In the genomic region with DNA sequence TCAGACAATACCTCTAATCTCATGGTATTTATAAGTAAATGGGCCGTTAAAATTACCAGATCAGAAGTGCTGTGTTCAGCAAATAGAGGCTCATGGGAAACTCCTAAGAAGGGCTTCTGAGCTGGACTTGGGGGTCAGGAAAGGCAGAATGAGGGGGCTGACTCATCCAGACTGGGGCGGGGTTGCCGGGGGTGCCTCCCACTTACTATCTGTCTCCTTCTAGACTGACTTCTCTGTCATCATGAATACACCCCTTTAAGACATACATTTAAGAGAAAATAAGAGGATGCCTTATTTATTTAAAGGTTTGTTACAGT, we compare ENCODE assay signal across 1 cellular context.
TF ChIP-seq lines count a peak whose summit lies in the region.

No MANE protein-coding gene starts in this region.

TF ChIP-seq in SK-N-SH treated with all-trans-retinoic acid at 6 μM for 48 hours, 23 proteins besides CTCF, POLR2A, EP300 and RAD21 (continued from another document):
- TF ChIP-seq ZC3H10 (CRISPR knock-in tag; IDR thresholded peaks at IDR 0.05): no peak
- TF ChIP-seq ZNF70 (CRISPR knock-in tag; IDR thresholded peaks at IDR 0.05): no peak
- no peak for TF ChIP-seq RARB (CRISPR knock-in tag; IDR thresholded peaks at IDR 0.05)
